ENCODE assay signal across 8 cellular contexts in the genomic region with DNA sequence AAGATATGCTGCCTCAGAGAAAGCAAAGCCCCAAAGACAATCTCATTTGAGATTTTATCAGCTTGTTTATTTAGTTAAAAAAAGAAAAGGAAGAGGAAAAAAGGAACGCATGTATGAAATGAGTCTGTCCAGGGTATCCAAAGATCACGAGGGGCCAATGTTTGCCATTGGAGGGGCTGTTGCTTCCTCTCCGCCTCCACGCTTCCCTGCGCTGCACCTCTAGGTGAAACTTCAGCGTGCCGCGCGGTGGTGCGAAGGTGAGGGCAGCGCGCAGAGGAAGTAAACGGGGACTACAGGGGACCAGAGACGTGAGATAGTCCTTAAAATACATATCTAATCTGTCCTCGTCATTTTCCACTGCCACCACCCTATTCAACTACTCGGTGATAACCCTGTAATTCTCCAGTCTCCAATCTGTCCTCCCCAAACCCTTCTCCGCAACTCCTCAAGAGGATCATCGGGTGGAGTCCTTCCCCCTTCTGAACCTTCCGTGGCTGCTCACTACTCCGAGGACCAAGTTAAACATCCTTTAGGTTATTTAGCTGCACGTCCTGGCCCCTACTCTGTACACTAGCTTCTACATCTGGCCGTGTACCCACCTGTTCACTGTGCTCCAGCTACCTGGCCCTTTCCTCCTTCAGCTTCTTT. TPM values are rescaled to one million over a fixed set of nuclear protein-coding genes. Genes with fewer than 3 reads are reported as not detected.
DNase-seq lines count a peak whose midpoint lies in the region; ATAC-seq, FAIRE-seq and TF ChIP-seq lines count a peak whose summit lies in the region.

No MANE protein-coding gene starts in this region.

- DNase-seq in GM12891 (ENCODE audit: insufficient read length, low spot score), result no peak
- DNase-seq in T-helper 2 cell, result peak in 4 of 5 experiments; percentile 3 to 16 (median 6)
- no peak for DNase-seq in esophagus muscularis mucosa (ENCODE audit: extremely low spot score)
- DNase-seq in gastrocnemius medialis, result no peak
- no peak for DNase-seq in NCI-H69 (lab: John Stamatoyannopoulos, UW)
- no peak for DNase-seq in HAP-1 (ENCODE audit: low spot score in 2 of 2)

- TF ChIP-seq CTCF in esophagus muscularis mucosa (IDR thresholded peaks at IDR 0.05) (no peak), gastrocnemius medialis (IDR thresholded peaks at IDR 0.05 in 4 of 5, conservative IDR thresholded peaks at IDR 0.05 in 1 of 5) (no peak)

- H3K36me3 ChIP-seq in esophagus muscularis mucosa (no peaks in the 10 kb centered on the region), gastrocnemius medialis (no peaks in the 10 kb centered on the region), HAP-1 (replicated peaks) (peaks cover under 1% of the 10 kb centered on the region; the same call in 1 of the 2 replicates)

- H3K27ac ChIP-seq in esophagus muscularis mucosa (replicated peaks in 1 of 4), result peak overlapping the region; percentile 82 to 88 (median 86)
- H3K27ac ChIP-seq in gastrocnemius medialis, result peak overlapping the region; percentile 70 to 92 (median 91)

- peak; percentile 26 for FAIRE-seq in GM12891 (lab: Jason Lieb, UNC)

- H3K27me3 ChIP-seq in esophagus muscularis mucosa, result no peaks in the 10 kb centered on the region
- no peaks in the 10 kb centered on the region for H3K27me3 ChIP-seq in gastrocnemius medialis
- H3K27me3 ChIP-seq in HAP-1 (ENCODE audit: low read depth), result no peaks in the 10 kb centered on the region

- TF ChIP-seq POLR2A in GM12891 (IDR thresholded peaks at IDR 0.05; ENCODE audit: low read depth, low read length) (no peak), esophagus muscularis mucosa (IDR thresholded peaks at IDR 0.05; ENCODE audit: low read depth) (no peak), gastrocnemius medialis (IDR thresholded peaks at IDR 0.05) (no peak)

- TF ChIP-seq EP300 in esophagus muscularis mucosa (IDR thresholded peaks at IDR 0.05), result no peak

- H3K4me3 ChIP-seq in esophagus muscularis mucosa (peak overlapping the region; percentile 70 to 84 (median 82)), gastrocnemius medialis (peak overlapping the region in 1 of 4 donors; percentile 65), HAP-1 (no peak overlapping the region)

- intact Hi-C loops in esophagus muscularis mucosa (cut with DNase I), result no loop called here
- intact Hi-C loops in gastrocnemius medialis (cut with DNase I; ENCODE audit: low total_unique reads), result loop anchor here (2.0 kb wide), 1 partner anchor 121 kb away; a partner anchor contains a TSS

- WGBS in esophagus muscularis mucosa, result 57% methylated on average over 22 of the region's 22 CpGs

- H3K4me1 ChIP-seq in esophagus muscularis mucosa (peaks cover 15 to 28% (median 21%) of the 10 kb centered on the region in 4 donors), gastrocnemius medialis (peaks cover 13 to 19% of the 10 kb centered on the region in 2 donors), HAP-1 (peaks cover 14% of the 10 kb centered on the region)

- in situ Hi-C loops in gastrocnemius medialis (cut with MboI; ENCODE audit: low sequenced_read_pairs in 4 of 4) (no loop called here), HAP-1 (cut with MboI; ENCODE audit: low sequenced_read_pairs) (no loop called here)

- H3K9me3 ChIP-seq in esophagus muscularis mucosa (no peaks in the 10 kb centered on the region), gastrocnemius medialis (no peaks in the 10 kb centered on the region), HAP-1 (no peaks in the 10 kb centered on the region; the same call in 1 of the 2 replicates)

- ATAC-seq in gastrocnemius medialis (no peak), GM21576 (IDR thresholded peaks at IDR 0.05; ENCODE audit: unreplicated experiment) (no peak), HG03025 (IDR thresholded peaks at IDR 0.05; ENCODE audit: low FRiP score, unreplicated experiment) (no peak)

TF ChIP-seq in GM12891, 5 proteins besides CTCF, POLR2A, EP300 and RAD21:
- no peak for TF ChIP-seq TAF1 (IDR thresholded peaks at IDR 0.05; ENCODE audit: low read depth, low read length)
- TF ChIP-seq SPI1 (IDR thresholded peaks at IDR 0.05; ENCODE audit: low read depth, low read length), result 0 out of 2 replicates have a peak, but pooled peaks have one; percentile 11

RNA-seq across cellular contexts. Expression of a gene that starts 1.1 kb away (rescaled TPM):
- 1.3 TPM for polyA plus RNA-seq in GM12891 (2012; ENCODE audit: low read depth, missing spikeins)
- total RNA-seq in esophagus muscularis mucosa, result 10 to 100 TPM in 2 of 4 donors, 1 to 10 TPM in 2; 3.8 to 11.6 (median 7.9) TPM
- total RNA-seq in gastrocnemius medialis, result 1 to 10 TPM; 4.3 to 8.1 (median 5.2) TPM

RNA-seq across cellular contexts. Expression of a gene that starts 55.7 kb away (rescaled TPM):
- polyA plus RNA-seq in GM12891 (2012; ENCODE audit: low read depth, missing spikeins), result not detected
- total RNA-seq in esophagus muscularis mucosa (under 1 TPM in 2 of 4 donors, not detected in 2; under 0.01 to 0.06 TPM), gastrocnemius medialis (not detected)

Comparison
In these comparisons a context has a peak if more than half of its experiments do, and no peak if none do; other contexts are left out.
1. DNase-seq: peak in T-helper 2 cell (4 of 5); none in GM12891 (single experiment), esophagus muscularis mucosa (single experiment), gastrocnemius medialis (0 of 2), NCI-H69 (single experiment) and HAP-1 (0 of 2).